Comparison of ENCODE assay signal across 8 cellular contexts in the genomic region with DNA sequence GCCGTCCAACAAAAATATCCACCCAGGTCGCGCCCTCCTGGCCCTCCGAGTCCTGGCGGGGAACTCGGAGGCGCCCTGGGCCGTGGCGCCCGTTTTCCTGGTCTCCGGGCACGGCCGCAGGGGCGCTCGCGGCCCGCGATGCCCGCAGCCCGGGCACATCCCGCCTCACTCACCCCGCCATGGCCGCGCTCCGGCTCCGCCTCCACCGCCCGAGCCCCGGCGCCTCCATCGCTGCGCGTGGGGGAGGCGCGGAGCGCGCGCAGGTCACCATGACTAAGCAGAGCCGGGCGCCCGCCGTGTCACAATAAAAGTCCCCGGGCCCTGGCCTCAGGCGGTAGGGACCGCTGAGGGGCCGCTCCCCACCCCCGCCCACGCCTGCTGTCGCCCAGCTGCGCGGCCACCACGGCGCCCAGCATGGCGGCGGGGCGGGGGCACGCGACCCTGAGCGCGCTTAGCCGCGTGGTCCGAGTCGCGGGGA. TPM values are rescaled to one million over a fixed set of nuclear protein-coding genes. Genes with fewer than 3 reads are reported as not detected.
DNase-seq lines count a peak whose midpoint lies in the region; ATAC-seq and TF ChIP-seq lines count a peak whose summit lies in the region.

No MANE protein-coding gene starts in this region.

- H3K4me3 ChIP-seq in kidney epithelial cell (ENCODE audit: low read depth, low read length), result peak overlapping the region; percentile 84

- peak; percentile 75 to 86 for DNase-seq in AML-193 (lab: John Stamatoyannopoulos, UW)
- DNase-seq in NCI-H345 treated with DMSO at 0.1 percent for 48 hours (lab: John Stamatoyannopoulos, UW; ENCODE audit: unreplicated experiment), result peak; percentile 75
- DNase-seq in activated CD4-positive, CD25-positive, alpha-beta regulatory T cell treated with anti-CD3 and anti-CD28 coated beads, Interleukin-2, amount 50 U/mL, for 72 hours, result peak; percentile 93
- peak; percentile 86 for DNase-seq in cerebellar cortex (ENCODE audit: low spot score)
- peak; percentile 48 for DNase-seq in kidney epithelial cell (ENCODE audit: low read depth)
- DNase-seq in stimulated activated CD4-positive, alpha-beta T cell treated with anti-CD3 and anti-CD28 coated beads, Interleukin-15, amount 100 ng/mL, for 1 hour (ENCODE audit: low read depth in 1 of 2, low spot score in 1 of 2), result peak; percentile 79 to 86

- TF ChIP-seq CTCF in kidney epithelial cell (IDR thresholded peaks at IDR 0.05; ENCODE audit: insufficient read depth, low read length, poor library complexity, severe bottlenecking), result no peak

- no peaks in the 10 kb centered on the region for H3K27me3 ChIP-seq in kidney epithelial cell (ENCODE audit: control insufficient read depth, insufficient read depth, low read length)

- ATAC-seq in GM19043 (IDR thresholded peaks at IDR 0.05; ENCODE audit: low read depth, unreplicated experiment), result peak; percentile 69
- ATAC-seq in HG03354 (IDR thresholded peaks at IDR 0.05; ENCODE audit: poor library complexity, severe bottlenecking, unreplicated experiment), result peak; percentile 83

- no peaks in the 10 kb centered on the region for H3K36me3 ChIP-seq in kidney epithelial cell (ENCODE audit: control insufficient read depth, insufficient read depth, low read length)

RNA-seq across cellular contexts. Expression of gene KEAP1, which starts 0.6 kb away (rescaled TPM):
- 49.2 and 64.1 TPM in 2 replicates for total RNA-seq in kidney epithelial cell

RNA-seq across cellular contexts. Expression of gene S1PR5, which starts 14.7 kb away (rescaled TPM):
- 0.08 and 0.62 TPM in 2 replicates for total RNA-seq in kidney epithelial cell

RNA-seq across cellular contexts. Expression of gene ATG4D, which starts 41.1 kb away (rescaled TPM):
- total RNA-seq in kidney epithelial cell, result 38.5 and 47.1 TPM in 2 replicates

Comparison
In these comparisons a context has a peak if more than half of its experiments do, and no peak if none do; other contexts are left out.
1. Peak in every context shown above with its lines: DNase-seq, ATAC-seq and H3K4me3 ChIP-seq.